ENCODE assay signal across 34 cellular contexts in genomic region chr12:125382896-125383295, GRCh38.
"Had no signal": no experiment of that assay in that cellular context is flagged by ENCODE, and none has a peak within 500 bp of the region (broad histone marks: within the 10 kb centered on the region; RNA-seq: fewer than 3 reads in every experiment).

No MANE protein-coding gene starts in this region.

- H3K36me3 ChIP-seq: adrenal gland, brain microvascular endothelial cell, breast epithelium had no signal

- H3K9me3 Mint-ChIP-seq: activated B cell treated with CpG ODN at 0.5 μM for 24 hours; activated CD4-positive, alpha-beta memory T cell treated with anti-CD3 and anti-CD28 coated beads for 36 hours; activated CD4-positive, alpha-beta T cell treated with anti-CD3 and anti-CD28 coated beads, Interleukin-2, amount 10 ng/mL, durations not matched to agents 7 days and 5 days; activated CD8-positive, alpha-beta T cell treated with anti-CD3 and anti-CD28 coated beads for 36 hours; activated naive CD8-positive, alpha-beta T cell treated with anti-CD3 and anti-CD28 coated beads for 36 hours; activated T-cell treated with anti-CD3 and anti-CD28 coated beads, Interleukin-2, amount 50 U/mL, for 4 hours; activated T-cell treated with anti-CD3 and anti-CD28 coated beads, Interleukin-2, amount 50 U/mL, for 72 hours; activated T-helper 1 cell treated with anti-CD3 and anti-CD28 coated beads, Interleukin-12 subunit alpha, Interleukin-12 subunit beta, Interleukin-2, Interleukin-4 antibody, amounts not matched to agents 30 ng/mL and 10 ng/mL and 1 ng/mL, durations not matched to agents 14 hours and 24 hours and 36 hours; T-helper 1 cell treated with Interleukin-12 subunit alpha and Interleukin-12 subunit beta and Interleukin-4 antibody, amounts not matched to agents 30 μg/mL and 1 μg/mL, for 36 hours; T-helper 2 cell treated with Interferon-gamma antibody and Interleukin-4, amounts not matched to agents 5 μg/mL and 100 μg/mL, for 36 hours had no signal

- H3K4me3 Mint-ChIP-seq: activated B cell treated with CpG ODN at 0.5 μM for 24 hours; activated CD4-positive, alpha-beta memory T cell treated with anti-CD3 and anti-CD28 coated beads for 36 hours; activated CD4-positive, alpha-beta T cell treated with anti-CD3 and anti-CD28 coated beads for 36 hours; activated CD4-positive, alpha-beta T cell treated with anti-CD3 and anti-CD28 coated beads, Interleukin-2, amount 10 ng/mL, durations not matched to agents 7 days and 5 days; activated CD8-positive, alpha-beta T cell treated with anti-CD3 and anti-CD28 coated beads for 36 hours; activated naive CD4-positive, alpha-beta T cell treated with anti-CD3 and anti-CD28 coated beads for 36 hours; activated naive CD8-positive, alpha-beta T cell treated with anti-CD3 and anti-CD28 coated beads for 36 hours; activated T-cell treated with anti-CD3 and anti-CD28 coated beads, Interleukin-2, amount 50 U/mL, for 4 hours; activated T-cell treated with anti-CD3 and anti-CD28 coated beads, Interleukin-2, amount 50 U/mL, for 72 hours; activated T-helper 1 cell treated with anti-CD3 and anti-CD28 coated beads, Interleukin-12 subunit alpha, Interleukin-12 subunit beta, Interleukin-2, Interleukin-4 antibody, amounts not matched to agents 30 ng/mL and 10 ng/mL and 1 ng/mL, durations not matched to agents 14 hours and 24 hours and 36 hours; activated T-helper 17 cell treated with anti-CD3 and anti-CD28 coated beads, Interleukin-2, amount 50 U/mL, for 72 hours; T-helper 1 cell treated with Interleukin-12 subunit alpha and Interleukin-12 subunit beta and Interleukin-4 antibody, amounts not matched to agents 30 μg/mL and 1 μg/mL, for 36 hours; T-helper 2 cell treated with Interferon-gamma antibody and Interleukin-4, amounts not matched to agents 5 μg/mL and 100 μg/mL, for 36 hours had no signal

- H3K4me1 Mint-ChIP-seq: activated B cell treated with CpG ODN at 0.5 μM for 24 hours; activated CD4-positive, alpha-beta T cell treated with anti-CD3 and anti-CD28 coated beads for 36 hours; activated CD4-positive, alpha-beta T cell treated with anti-CD3 and anti-CD28 coated beads, Interleukin-2, amount 10 ng/mL, durations not matched to agents 7 days and 5 days; activated naive CD8-positive, alpha-beta T cell treated with anti-CD3 and anti-CD28 coated beads for 36 hours; activated T-helper 17 cell treated with anti-CD3 and anti-CD28 coated beads, Interleukin-2, amount 50 U/mL, for 72 hours had no signal

- H3K36me3 Mint-ChIP-seq: activated CD4-positive, alpha-beta memory T cell treated with anti-CD3 and anti-CD28 coated beads for 36 hours; activated naive CD4-positive, alpha-beta T cell treated with anti-CD3 and anti-CD28 coated beads, Interleukin-2, amount 50 U/mL, for 72 hours; activated naive CD8-positive, alpha-beta T cell treated with anti-CD3 and anti-CD28 coated beads for 36 hours had no signal

- H3K9me3 ChIP-seq: adrenal gland, body of pancreas, breast epithelium had no signal

- H3K27ac ChIP-seq: adrenal gland, body of pancreas, brain microvascular endothelial cell, breast epithelium, VCaP had no signal

- H3K27ac Mint-ChIP-seq: activated B cell treated with CpG ODN at 0.5 μM for 24 hours; activated CD4-positive, alpha-beta memory T cell treated with anti-CD3 and anti-CD28 coated beads for 36 hours; activated CD4-positive, alpha-beta T cell treated with anti-CD3 and anti-CD28 coated beads for 36 hours; activated CD4-positive, alpha-beta T cell treated with anti-CD3 and anti-CD28 coated beads, Interleukin-2, amount 10 ng/mL, durations not matched to agents 7 days and 5 days; activated CD8-positive, alpha-beta T cell treated with anti-CD3 and anti-CD28 coated beads for 36 hours; activated naive CD4-positive, alpha-beta T cell treated with anti-CD3 and anti-CD28 coated beads for 36 hours; activated naive CD4-positive, alpha-beta T cell treated with anti-CD3 and anti-CD28 coated beads, Interleukin-2, amount 50 U/mL, for 72 hours; activated naive CD8-positive, alpha-beta T cell treated with anti-CD3 and anti-CD28 coated beads for 36 hours; activated T-cell treated with anti-CD3 and anti-CD28 coated beads, Interleukin-2, amount 50 U/mL, for 72 hours; activated T-helper 1 cell treated with anti-CD3 and anti-CD28 coated beads, Interleukin-12 subunit alpha, Interleukin-12 subunit beta, Interleukin-2, Interleukin-4 antibody, amounts not matched to agents 30 ng/mL and 10 ng/mL and 1 ng/mL, durations not matched to agents 14 hours and 24 hours and 36 hours; activated T-helper 17 cell treated with anti-CD3 and anti-CD28 coated beads, Interleukin-2, amount 50 U/mL, for 72 hours; T-helper 1 cell treated with Interleukin-12 subunit alpha and Interleukin-12 subunit beta and Interleukin-4 antibody, amounts not matched to agents 30 μg/mL and 1 μg/mL, for 36 hours; T-helper 2 cell treated with Interferon-gamma antibody and Interleukin-4, amounts not matched to agents 5 μg/mL and 100 μg/mL, for 36 hours had no signal

- DNase-seq: activated B cell treated with CpG ODN at 0.5 μM for 24 hours; activated CD4-positive, alpha-beta memory T cell treated with anti-CD3 and anti-CD28 coated beads for 36 hours; activated CD4-positive, alpha-beta T cell treated with anti-CD3 and anti-CD28 coated beads for 1 hour; activated CD4-positive, alpha-beta T cell treated with anti-CD3 and anti-CD28 coated beads for 36 hours; activated CD4-positive, alpha-beta T cell treated with anti-CD3 and anti-CD28 coated beads for 48 hours; activated CD4-positive, alpha-beta T cell treated with anti-CD3 and anti-CD28 coated beads, Interleukin-2, amount 10 ng/mL, durations not matched to agents 7 days and 5 days; activated CD8-positive, alpha-beta memory T cell treated with anti-CD3 and anti-CD28 coated beads, Interleukin-2, amount 50 U/mL, for 4 hours; activated CD8-positive, alpha-beta T cell treated with anti-CD3 and anti-CD28 coated beads for 36 hours; activated effector memory CD4-positive, alpha-beta T cell treated with anti-CD3 and anti-CD28 coated beads, Interleukin-2, amount 50 U/mL, for 16 hours; activated gamma-delta T cell treated with Interleukin-2 at 50 U/mL for 16 hours; activated naive CD4-positive, alpha-beta T cell; activated naive CD4-positive, alpha-beta T cell treated with anti-CD3 and anti-CD28 coated beads for 36 hours; activated naive CD4-positive, alpha-beta T cell treated with anti-CD3 and anti-CD28 coated beads, Interleukin-2, amount 50 U/mL, for 16 hours; activated naive CD8-positive, alpha-beta T cell treated with anti-CD3 and anti-CD28 coated beads for 36 hours; activated T-cell treated with anti-CD3 and anti-CD28 coated beads for 4 hours; activated T-cell treated with anti-CD3 and anti-CD28 coated beads, Interleukin-2, amount 50 U/mL, for 1 hour; activated T-cell treated with anti-CD3 and anti-CD28 coated beads, Interleukin-2, amount 50 U/mL, for 4 hours; activated T-cell treated with anti-CD3 and anti-CD28 coated beads, Interleukin-2, amount 50 U/mL, for 72 hours; adrenal gland; amniotic stem cell; aorta; body of pancreas; brain microvascular endothelial cell; central memory CD4-positive, alpha-beta T cell; T-helper 1 cell; T-helper 2 cell; T-helper 9 cell had no signal

- H3K4me3 ChIP-seq: adrenal gland, body of pancreas, breast epithelium had no signal

- H3K4me1 ChIP-seq: adrenal gland, breast epithelium had no signal

- H3K27me3 ChIP-seq: body of pancreas, brain microvascular endothelial cell, breast epithelium had no signal
